In genomic region chr2:190205643-190206042, GRCh38 we compare ENCODE assay signal across 24 cellular contexts.
DNase-seq lines count a peak whose midpoint lies in the region; ATAC-seq and TF ChIP-seq lines count a peak whose summit lies in the region.
"Had no signal": no experiment of that assay in that cellular context is flagged by ENCODE, and none has a peak within 500 bp of the region (broad histone marks: within the 10 kb centered on the region; RNA-seq: fewer than 3 reads in every experiment).

No MANE protein-coding gene starts in this region.

- peaks cover 2% of the 10 kb centered on the region for H3K4me1 ChIP-seq in right cardiac atrium (ENCODE audit: control insufficient read depth, insufficient read depth, low read length)
- H3K4me1 ChIP-seq: neural progenitor cell, psoas muscle had no signal

- CTCF ChIA-PET in CD4-positive, alpha-beta T cell (lab: Charles Lee): no interaction called here
- CTCF ChIA-PET in activated CD4-positive, alpha-beta T cell treated with anti-CD3 and anti-CD28 coated beads, Interleukin-2, amount 10 ng/mL, durations not matched to agents 7 days and 5 days (lab: Charles Lee): interaction anchor here (1.3 kb wide), 1 partner anchor 9 kb away, joined by 3 read pairs; no protein-coding TSS in a partner anchor
- CTCF ChIA-PET in activated naive CD4-positive, alpha-beta T cell treated with anti-CD3 and anti-CD28 coated beads, Interleukin-2, amount 10 ng/mL, durations not matched to agents 7 days and 5 days (lab: Charles Lee): no interaction called here

- ATAC-seq in left cardiac atrium: peak; percentile 38 to 79
- ATAC-seq in right cardiac atrium: peak; percentile 62 to 64
- no peak for ATAC-seq in CD4-positive, alpha-beta T cell (ENCODE audit: poor library complexity)
- ATAC-seq: activated CD8-positive, alpha-beta memory T cell treated with anti-CD3 and anti-CD28 coated beads, Interleukin-2, amount 10 ng/mL, durations not matched to agents 7 days and 5 days; activated naive CD8-positive, alpha-beta T cell treated with anti-CD3 and anti-CD28 coated beads, Interleukin-2, amount 50 U/mL, for 24 hours; activated T-helper 17 cell treated with anti-CD3 and anti-CD28 coated beads, Interleukin-2, amount 50 U/mL, for 72 hours; HepG2; psoas muscle; T-cell had no signal

- no peak overlapping the region for H3K4me3 ChIP-seq in brain microvascular endothelial cell (ENCODE audit: low read depth, low read length)
- no peak overlapping the region for H3K4me3 ChIP-seq in right cardiac atrium (ENCODE audit: low read length)
- H3K4me3 ChIP-seq: cardiac muscle cell, dorsolateral prefrontal cortex, neural progenitor cell, psoas muscle had no signal

- H3K9me3 ChIP-seq in right cardiac atrium (ENCODE audit: control insufficient read depth, low read length): no peaks in the 10 kb centered on the region
- H3K9me3 ChIP-seq in CD4-positive, alpha-beta T cell (ENCODE audit: control insufficient read depth, low read length): no peaks in the 10 kb centered on the region
- H3K9me3 ChIP-seq: psoas muscle had no signal

- no peaks in the 10 kb centered on the region for H3K9me3 Mint-ChIP-seq in CD4-positive, alpha-beta T cell
- H3K9me3 Mint-ChIP-seq in activated CD4-positive, alpha-beta T cell treated with anti-CD3 and anti-CD28 coated beads, Interleukin-2, amount 10 ng/mL, durations not matched to agents 7 days and 5 days: no peaks in the 10 kb centered on the region
- no peaks in the 10 kb centered on the region for H3K9me3 Mint-ChIP-seq in activated naive CD4-positive, alpha-beta T cell treated with anti-CD3 and anti-CD28 coated beads, Interleukin-2, amount 10 ng/mL, durations not matched to agents 7 days and 5 days
- H3K9me3 Mint-ChIP-seq: activated naive CD8-positive, alpha-beta T cell treated with anti-CD3 and anti-CD28 coated beads, Interleukin-2, amount 50 U/mL, for 24 hours; activated T-helper 17 cell treated with anti-CD3 and anti-CD28 coated beads, Interleukin-2, amount 50 U/mL, for 72 hours; neural progenitor cell; T-cell had no signal

- no peak overlapping the region for H3K4me3 Mint-ChIP-seq in CD4-positive, alpha-beta T cell
- no peak overlapping the region for H3K4me3 Mint-ChIP-seq in activated CD4-positive, alpha-beta T cell treated with anti-CD3 and anti-CD28 coated beads, Interleukin-2, amount 10 ng/mL, durations not matched to agents 7 days and 5 days
- no peak overlapping the region for H3K4me3 Mint-ChIP-seq in activated naive CD4-positive, alpha-beta T cell treated with anti-CD3 and anti-CD28 coated beads, Interleukin-2, amount 10 ng/mL, durations not matched to agents 7 days and 5 days
- H3K4me3 Mint-ChIP-seq: activated CD8-positive, alpha-beta memory T cell treated with anti-CD3 and anti-CD28 coated beads, Interleukin-2, amount 10 ng/mL, durations not matched to agents 7 days and 5 days; activated naive CD8-positive, alpha-beta T cell treated with anti-CD3 and anti-CD28 coated beads, Interleukin-2, amount 50 U/mL, for 24 hours; activated T-helper 17 cell treated with anti-CD3 and anti-CD28 coated beads, Interleukin-2, amount 50 U/mL, for 72 hours; neural progenitor cell; T-cell had no signal

- no peak for TF ChIP-seq CTCF in brain microvascular endothelial cell (IDR thresholded peaks at IDR 0.05; ENCODE audit: low read depth, low read length, missing control alignments)
- no peak for TF ChIP-seq CTCF in CD4-positive, alpha-beta T cell (IDR thresholded peaks at IDR 0.05)

- no peak overlapping the region for H3K27ac Mint-ChIP-seq in CD4-positive, alpha-beta T cell
- no peak overlapping the region for H3K27ac Mint-ChIP-seq in activated CD4-positive, alpha-beta T cell treated with anti-CD3 and anti-CD28 coated beads, Interleukin-2, amount 10 ng/mL, durations not matched to agents 7 days and 5 days
- no peak overlapping the region for H3K27ac Mint-ChIP-seq in activated naive CD4-positive, alpha-beta T cell treated with anti-CD3 and anti-CD28 coated beads, Interleukin-2, amount 10 ng/mL, durations not matched to agents 7 days and 5 days
- H3K27ac Mint-ChIP-seq: activated CD8-positive, alpha-beta memory T cell treated with anti-CD3 and anti-CD28 coated beads, Interleukin-2, amount 10 ng/mL, durations not matched to agents 7 days and 5 days; activated naive CD8-positive, alpha-beta T cell treated with anti-CD3 and anti-CD28 coated beads, Interleukin-2, amount 50 U/mL, for 24 hours; activated T-helper 17 cell treated with anti-CD3 and anti-CD28 coated beads, Interleukin-2, amount 50 U/mL, for 72 hours; neural progenitor cell; T-cell had no signal

- in situ Hi-C loops in brain microvascular endothelial cell (cut with HindIII; ENCODE audit: low pct_ligation_motif_present, low sequenced_read_pairs): no loop called here

- peaks cover 51% of the 10 kb centered on the region for H3K36me3 Mint-ChIP-seq in CD4-positive, alpha-beta T cell (ENCODE audit: low read depth)
- H3K36me3 Mint-ChIP-seq in activated CD4-positive, alpha-beta T cell treated with anti-CD3 and anti-CD28 coated beads, Interleukin-2, amount 10 ng/mL, durations not matched to agents 7 days and 5 days (ENCODE audit: low read depth): peaks cover 1% of the 10 kb centered on the region
- peaks cover 5% of the 10 kb centered on the region for H3K36me3 Mint-ChIP-seq in activated naive CD4-positive, alpha-beta T cell treated with anti-CD3 and anti-CD28 coated beads, Interleukin-2, amount 10 ng/mL, durations not matched to agents 7 days and 5 days
- H3K36me3 Mint-ChIP-seq: neural progenitor cell had no signal

- POLR2A ChIA-PET in CD4-positive, alpha-beta T cell (lab: Charles Lee): no interaction called here
- POLR2A ChIA-PET in activated CD4-positive, alpha-beta T cell treated with anti-CD3 and anti-CD28 coated beads, Interleukin-2, amount 10 ng/mL, durations not matched to agents 7 days and 5 days (lab: Charles Lee): no interaction called here

- DNase-seq in left cardiac atrium (no peak), cardiac septum (ENCODE audit: low spot score) (no peak), brain microvascular endothelial cell (peak; percentile 16), right cardiac atrium (no peak), CD1c-positive myeloid dendritic cell (ENCODE audit: extremely low spot score) (no peak)
- DNase-seq in CD4-positive, alpha-beta T cell: no peak
- DNase-seq in activated CD4-positive, alpha-beta T cell treated with anti-CD3 and anti-CD28 coated beads, Interleukin-2, amount 10 ng/mL, durations not matched to agents 7 days and 5 days: no peak
- no peak for DNase-seq in activated naive CD4-positive, alpha-beta T cell treated with anti-CD3 and anti-CD28 coated beads, Interleukin-2, amount 10 ng/mL, durations not matched to agents 7 days and 5 days
- DNase-seq: activated CD4-positive, alpha-beta T cell treated with anti-CD3 and anti-CD28 coated beads for 4 hours; activated CD8-positive, alpha-beta memory T cell treated with anti-CD3 and anti-CD28 coated beads, Interleukin-2, amount 10 ng/mL, durations not matched to agents 7 days and 5 days; activated naive CD8-positive, alpha-beta T cell treated with anti-CD3 and anti-CD28 coated beads, Interleukin-2, amount 50 U/mL, for 24 hours; dorsolateral prefrontal cortex; NCI-H1694; NCI-H2227 treated with DMSO at 0.1 percent for 48 hours; NCI-H82; psoas muscle; SIG-M5; stimulated activated CD8-positive, alpha-beta memory T cell treated with anti-CD3 and anti-CD28 coated beads, Interleukin-4, amount 100 ng/mL, for 48 hours; T-cell had no signal

- no peaks in the 10 kb centered on the region for H3K4me1 Mint-ChIP-seq in CD4-positive, alpha-beta T cell (ENCODE audit: low read depth)
- no peaks in the 10 kb centered on the region for H3K4me1 Mint-ChIP-seq in activated CD4-positive, alpha-beta T cell treated with anti-CD3 and anti-CD28 coated beads, Interleukin-2, amount 10 ng/mL, durations not matched to agents 7 days and 5 days
- no peaks in the 10 kb centered on the region for H3K4me1 Mint-ChIP-seq in activated naive CD4-positive, alpha-beta T cell treated with anti-CD3 and anti-CD28 coated beads, Interleukin-2, amount 10 ng/mL, durations not matched to agents 7 days and 5 days
- H3K4me1 Mint-ChIP-seq: activated CD8-positive, alpha-beta memory T cell treated with anti-CD3 and anti-CD28 coated beads, Interleukin-2, amount 10 ng/mL, durations not matched to agents 7 days and 5 days; activated naive CD8-positive, alpha-beta T cell treated with anti-CD3 and anti-CD28 coated beads, Interleukin-2, amount 50 U/mL, for 24 hours; activated T-helper 17 cell treated with anti-CD3 and anti-CD28 coated beads, Interleukin-2, amount 50 U/mL, for 72 hours; neural progenitor cell; T-cell had no signal

- H3K36me3 ChIP-seq in brain microvascular endothelial cell (replicated peaks): no peaks in the 10 kb centered on the region
- H3K36me3 ChIP-seq: neural progenitor cell had no signal

- intact Hi-C loops in left cardiac atrium (cut with DNase I): no loop called here
- intact Hi-C loops in cardiac septum (cut with DNase I): no loop called here
- intact Hi-C loops in right cardiac atrium (cut with DNase I): no loop called here
- intact Hi-C loops in CD4-positive, alpha-beta T cell (cut with DNase I, micrococcal nuclease): no loop called here

- H3K27me3 Mint-ChIP-seq in CD4-positive, alpha-beta T cell: no peaks in the 10 kb centered on the region
- H3K27me3 Mint-ChIP-seq in activated CD4-positive, alpha-beta T cell treated with anti-CD3 and anti-CD28 coated beads, Interleukin-2, amount 10 ng/mL, durations not matched to agents 7 days and 5 days: no peaks in the 10 kb centered on the region
- H3K27me3 Mint-ChIP-seq in activated naive CD4-positive, alpha-beta T cell treated with anti-CD3 and anti-CD28 coated beads, Interleukin-2, amount 10 ng/mL, durations not matched to agents 7 days and 5 days: no peaks in the 10 kb centered on the region
- H3K27me3 Mint-ChIP-seq: activated CD8-positive, alpha-beta memory T cell treated with anti-CD3 and anti-CD28 coated beads, Interleukin-2, amount 10 ng/mL, durations not matched to agents 7 days and 5 days; activated naive CD8-positive, alpha-beta T cell treated with anti-CD3 and anti-CD28 coated beads, Interleukin-2, amount 50 U/mL, for 24 hours; activated T-helper 17 cell treated with anti-CD3 and anti-CD28 coated beads, Interleukin-2, amount 50 U/mL, for 72 hours; T-cell had no signal

- no peak overlapping the region for H3K27ac ChIP-seq in brain microvascular endothelial cell
- no peak overlapping the region for H3K27ac ChIP-seq in right cardiac atrium (ENCODE audit: low read length)
- no peak overlapping the region for H3K27ac ChIP-seq in CD4-positive, alpha-beta T cell (ENCODE audit: low read depth, low read length)
- H3K27ac ChIP-seq: C4-2B, cardiac muscle cell, dorsolateral prefrontal cortex, neural progenitor cell, psoas muscle had no signal

- WGBS in right cardiac atrium: 56% methylated on average over 4 of the region's 4 CpGs

- H3K27me3 ChIP-seq in brain microvascular endothelial cell (replicated peaks) (no peaks in the 10 kb centered on the region), right cardiac atrium (ENCODE audit: control insufficient read depth, insufficient read depth) (no peaks in the 10 kb centered on the region)
- no peaks in the 10 kb centered on the region for H3K27me3 ChIP-seq in CD4-positive, alpha-beta T cell (ENCODE audit: control insufficient read depth, insufficient read depth, low read length)
- H3K27me3 ChIP-seq: dorsolateral prefrontal cortex, neural progenitor cell had no signal
